ENCODE assay signal across 8 cellular contexts in the genomic region with DNA sequence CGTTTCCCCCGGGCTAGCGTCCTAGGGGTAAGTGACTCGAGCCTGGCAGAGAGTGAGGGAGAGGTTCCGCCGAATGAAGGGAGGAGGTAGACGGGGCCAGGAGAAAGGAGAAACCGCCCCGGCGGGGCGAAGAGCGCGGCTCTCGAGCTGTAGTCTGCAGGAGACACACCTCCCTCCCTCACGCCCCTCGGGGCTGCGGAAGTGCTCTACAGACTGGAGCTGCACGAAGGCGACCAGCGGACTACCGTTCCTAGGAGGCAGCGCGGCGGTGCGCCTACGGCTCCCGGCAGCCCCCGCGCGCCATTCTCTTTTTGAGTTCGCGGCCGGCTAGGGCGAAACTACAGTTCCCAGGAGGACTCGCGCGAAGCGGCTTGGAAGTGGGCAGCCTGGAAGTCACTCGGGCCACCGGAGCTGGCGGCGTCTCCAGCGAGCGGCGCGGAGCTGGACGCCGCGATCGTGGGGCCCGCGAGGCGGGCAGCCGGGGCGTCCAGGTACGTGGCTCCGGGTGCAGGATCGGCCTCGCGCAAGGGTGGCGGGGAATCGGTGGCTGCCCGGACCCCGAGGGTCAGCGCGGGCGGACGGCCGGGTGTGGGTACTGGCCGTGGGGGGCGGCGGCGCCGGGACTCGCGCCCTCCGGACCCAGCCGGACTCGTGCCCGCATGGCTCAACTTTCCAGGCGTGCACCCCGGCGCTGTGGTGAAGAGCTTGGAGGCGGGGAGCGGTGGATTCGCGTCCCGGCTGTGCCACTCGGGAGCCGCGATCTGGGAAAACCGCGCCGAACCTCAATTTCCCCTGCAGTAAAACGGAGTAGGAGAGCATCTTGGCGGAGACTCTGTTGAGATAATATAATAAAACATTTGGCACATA. TPM values are rescaled to one million over a fixed set of nuclear protein-coding genes. Genes with fewer than 3 reads are reported as not detected.
DNase-seq lines count a peak whose midpoint lies in the region; TF ChIP-seq lines count a peak whose summit lies in the region.

A gene with protein sequence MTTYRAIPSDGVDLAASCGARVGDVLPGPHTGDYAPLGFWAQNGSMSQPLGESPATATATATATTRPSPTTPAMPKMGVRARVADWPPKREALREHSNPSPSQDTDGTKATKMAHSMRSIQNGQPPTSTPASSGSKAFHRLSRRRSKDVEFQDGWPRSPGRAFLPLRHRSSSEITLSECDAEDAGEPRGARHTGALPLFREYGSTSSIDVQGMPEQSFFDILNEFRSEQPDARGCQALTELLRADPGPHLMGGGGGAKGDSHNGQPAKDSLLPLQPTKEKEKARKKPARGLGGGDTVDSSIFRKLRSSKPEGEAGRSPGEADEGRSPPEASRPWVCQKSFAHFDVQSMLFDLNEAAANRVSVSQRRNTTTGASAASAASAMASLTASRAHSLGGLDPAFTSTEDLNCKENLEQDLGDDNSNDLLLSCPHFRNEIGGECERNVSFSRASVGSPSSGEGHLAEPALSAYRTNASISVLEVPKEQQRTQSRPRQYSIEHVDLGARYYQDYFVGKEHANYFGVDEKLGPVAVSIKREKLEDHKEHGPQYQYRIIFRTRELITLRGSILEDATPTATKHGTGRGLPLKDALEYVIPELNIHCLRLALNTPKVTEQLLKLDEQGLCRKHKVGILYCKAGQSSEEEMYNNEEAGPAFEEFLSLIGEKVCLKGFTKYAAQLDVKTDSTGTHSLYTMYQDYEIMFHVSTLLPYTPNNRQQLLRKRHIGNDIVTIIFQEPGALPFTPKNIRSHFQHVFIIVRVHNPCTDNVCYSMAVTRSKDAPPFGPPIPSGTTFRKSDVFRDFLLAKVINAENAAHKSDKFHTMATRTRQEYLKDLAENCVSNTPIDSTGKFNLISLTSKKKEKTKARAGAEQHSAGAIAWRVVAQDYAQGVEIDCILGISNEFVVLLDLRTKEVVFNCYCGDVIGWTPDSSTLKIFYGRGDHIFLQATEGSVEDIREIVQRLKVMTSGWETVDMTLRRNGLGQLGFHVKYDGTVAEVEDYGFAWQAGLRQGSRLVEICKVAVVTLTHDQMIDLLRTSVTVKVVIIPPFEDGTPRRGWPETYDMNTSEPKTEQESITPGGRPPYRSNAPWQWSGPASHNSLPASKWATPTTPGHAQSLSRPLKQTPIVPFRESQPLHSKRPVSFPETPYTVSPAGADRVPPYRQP (N-terminal part only) (plus strand): TSS at position 341 of the 867 bp plus-strand sequence. CDS start 174,358 bp downstream, outside the sequence.

- H3K36me3 Mint-ChIP-seq in neural progenitor cell: peaks cover 2% of the 10 kb centered on the region

- H3K36me3 ChIP-seq in ES-I3 (ENCODE audit: insufficient read depth, low read length) (no peaks in the 10 kb centered on the region), HAP-1 (replicated peaks) (no peaks in the 10 kb centered on the region), MM.1S (replicated peaks; ENCODE audit: insufficient read depth, low read length) (no peaks in the 10 kb centered on the region), neural progenitor cell (no peaks in the 10 kb centered on the region), subcutaneous abdominal adipose tissue (ENCODE audit: control insufficient read depth in 5 of 5, insufficient read depth in 5 of 5, low read length in 5 of 5) (no peaks in the 10 kb centered on the region)

- H3K9me3 ChIP-seq in ES-I3 (ENCODE audit: control insufficient read depth, insufficient read depth, low read length) (no peaks in the 10 kb centered on the region), HAP-1 (no peaks in the 10 kb centered on the region), MM.1S (replicated peaks; ENCODE audit: insufficient read depth, low read length) (no peaks in the 10 kb centered on the region), neural progenitor cell (ENCODE audit: low read depth) (no peaks in the 10 kb centered on the region), subcutaneous abdominal adipose tissue (ENCODE audit: control insufficient read depth in 5 of 5, low read length in 5 of 5) (no peaks in the 10 kb centered on the region)

- DNase-seq in HAP-1 (ENCODE audit: low spot score in 2 of 2): peak; percentile 93 to 97
- DNase-seq in MM.1S: peak; percentile 96
- peak; percentile 55 for DNase-seq in SIG-M5 (lab: John Stamatoyannopoulos, UW)
- DNase-seq in activated gamma-delta T cell treated with Interleukin-2 at 50 U/mL for 16 hours: peak; percentile 90
- peak; percentile 96 to 99 for DNase-seq in foreskin fibroblast
- DNase-seq in neural progenitor cell (ENCODE audit: low spot score): peak; percentile 100

- H3K4me1 Mint-ChIP-seq in neural progenitor cell: peaks cover 28% of the 10 kb centered on the region

- peaks cover 9% of the 10 kb centered on the region; the same call in 1 of the 2 replicates for H3K4me1 ChIP-seq in ES-I3 (ENCODE audit: insufficient read depth, low read length)
- H3K4me1 ChIP-seq in HAP-1: peaks cover 18% of the 10 kb centered on the region
- peaks cover 7% of the 10 kb centered on the region for H3K4me1 ChIP-seq in MM.1S (ENCODE audit: low read length)
- H3K4me1 ChIP-seq in neural progenitor cell: peaks cover 14% of the 10 kb centered on the region
- peaks cover 0 to 22% (median 21%) of the 10 kb centered on the region in 5 donors for H3K4me1 ChIP-seq in subcutaneous abdominal adipose tissue (ENCODE audit: control insufficient read depth in 5 of 5, insufficient read depth in 5 of 5, low read length in 5 of 5)

- peak within 1 kb of the TSS; percentile 100 for H2AFZ ChIP-seq in MM.1S (ENCODE audit: low read length)
- H2AFZ ChIP-seq in neural progenitor cell (replicated peaks): peak within 1 kb of the TSS; percentile 89

- TF ChIP-seq CTCF in MM.1S (IDR thresholded peaks at IDR 0.05; ENCODE audit: low read length) (no peak), foreskin fibroblast (IDR thresholded peaks at IDR 0.05; ENCODE audit: low read depth, low read length) (no peak), neural progenitor cell (IDR thresholded peaks at IDR 0.05) (peak; percentile 5)

- no peaks in the 10 kb centered on the region for H3K27me3 ChIP-seq in HAP-1 (ENCODE audit: low read depth)
- no peaks in the 10 kb centered on the region for H3K27me3 ChIP-seq in MM.1S (replicated peaks; ENCODE audit: insufficient read depth, low read length)
- H3K27me3 ChIP-seq in neural progenitor cell: no peaks in the 10 kb centered on the region
- no peaks in the 10 kb centered on the region for H3K27me3 ChIP-seq in subcutaneous abdominal adipose tissue (ENCODE audit: control insufficient read depth in 5 of 5, insufficient read depth in 4 of 5, low read length in 5 of 5)

- H3K9me3 Mint-ChIP-seq in neural progenitor cell: no peaks in the 10 kb centered on the region

- no peaks in the 10 kb centered on the region for H3K27me3 Mint-ChIP-seq in neural progenitor cell (ENCODE audit: insufficient read depth, low read depth)

- H3K9ac ChIP-seq in ES-I3 (ENCODE audit: low read depth, low read length) (peak within 1 kb of the TSS; percentile 98), MM.1S (ENCODE audit: low read length) (peak within 1 kb of the TSS; percentile 68), neural progenitor cell (peak within 1 kb of the TSS; percentile 70), subcutaneous abdominal adipose tissue (ENCODE audit: low read length in 5 of 5) (peak within 1 kb of the TSS; percentile 39 to 92 (median 81))

- no peaks in the 10 kb centered on the region for H3K9me2 ChIP-seq in MM.1S (replicated peaks; ENCODE audit: insufficient read depth, low read length)

- H3F3A ChIP-seq in MM.1S (ENCODE audit: insufficient read depth, low read length) (peaks cover 5% of the 10 kb centered on the region; the same call in 1 of the 2 replicates), neural progenitor cell (ENCODE audit: low read depth) (peaks cover 13% of the 10 kb centered on the region)

- in situ Hi-C loops in HAP-1 (cut with MboI; ENCODE audit: low sequenced_read_pairs): loop anchor here (25.0 kb wide), 1 partner anchor 180 kb away; no protein-coding TSS in a partner anchor

- peak within 1 kb of the TSS; percentile 93 for H3K4me3 Mint-ChIP-seq in neural progenitor cell

- peak within 1 kb of the TSS; percentile 74 for H3K27ac Mint-ChIP-seq in neural progenitor cell

- H4K20me1 ChIP-seq in MM.1S (ENCODE audit: insufficient read depth, low read length): no peaks in the 10 kb centered on the region
- H4K20me1 ChIP-seq in neural progenitor cell (ENCODE audit: low read depth): peaks cover 36% of the 10 kb centered on the region

- peak within 1 kb of the TSS; percentile 82 for H3K4me2 ChIP-seq in MM.1S (ENCODE audit: low read depth, low read length)
- H3K4me2 ChIP-seq in neural progenitor cell: peak within 1 kb of the TSS; percentile 84

- H3K27ac ChIP-seq in MM.1S (ENCODE audit: low read length): peak within 1 kb of the TSS; percentile 19; the same call in 1 of the 2 replicates
- peak within 1 kb of the TSS; percentile 86 for H3K27ac ChIP-seq in neural progenitor cell
- peak within 1 kb of the TSS; percentile 54 for H3K27ac ChIP-seq in subcutaneous abdominal adipose tissue (ENCODE audit: low read depth, low read length)

- H3K4me3 ChIP-seq in HAP-1 (peak within 1 kb of the TSS; percentile 80), MM.1S (ENCODE audit: low read length) (peak within 1 kb of the TSS; percentile 92), foreskin fibroblast (ENCODE audit: low read depth in 1 of 2, low read length in 2 of 2) (peak within 1 kb of the TSS; percentile 82 to 96), neural progenitor cell (peak within 1 kb of the TSS; percentile 93), subcutaneous abdominal adipose tissue (ENCODE audit: low read depth in 1 of 5, low read length in 5 of 5) (peak within 1 kb of the TSS; percentile 83 to 98 (median 94))

- H3K79me2 ChIP-seq in MM.1S (ENCODE audit: low read length): peaks cover 33% of the 10 kb centered on the region
- peaks cover 49% of the 10 kb centered on the region for H3K79me2 ChIP-seq in neural progenitor cell (ENCODE audit: low read depth)

RNA-seq across cellular contexts. Expression of the gene that starts here (rescaled TPM):
- 19.2 and 27.0 TPM in 2 replicates for total RNA-seq in neural progenitor cell (ENCODE audit: low replicate concordance)

Comparison
In these comparisons a context has a peak if more than half of its experiments do, and no peak if none do; other contexts are left out.
1. Peak in every context shown above with its lines: DNase-seq, H3K4me3 ChIP-seq and H3K27ac ChIP-seq.
2. H3K27ac ChIP-seq: peak in every context shown above with its lines; median percentile 86 in neural progenitor cell; 54 in subcutaneous abdominal adipose tissue; 19 in MM.1S.